9 cellular contexts compared by ENCODE assay signal in the genomic region with DNA sequence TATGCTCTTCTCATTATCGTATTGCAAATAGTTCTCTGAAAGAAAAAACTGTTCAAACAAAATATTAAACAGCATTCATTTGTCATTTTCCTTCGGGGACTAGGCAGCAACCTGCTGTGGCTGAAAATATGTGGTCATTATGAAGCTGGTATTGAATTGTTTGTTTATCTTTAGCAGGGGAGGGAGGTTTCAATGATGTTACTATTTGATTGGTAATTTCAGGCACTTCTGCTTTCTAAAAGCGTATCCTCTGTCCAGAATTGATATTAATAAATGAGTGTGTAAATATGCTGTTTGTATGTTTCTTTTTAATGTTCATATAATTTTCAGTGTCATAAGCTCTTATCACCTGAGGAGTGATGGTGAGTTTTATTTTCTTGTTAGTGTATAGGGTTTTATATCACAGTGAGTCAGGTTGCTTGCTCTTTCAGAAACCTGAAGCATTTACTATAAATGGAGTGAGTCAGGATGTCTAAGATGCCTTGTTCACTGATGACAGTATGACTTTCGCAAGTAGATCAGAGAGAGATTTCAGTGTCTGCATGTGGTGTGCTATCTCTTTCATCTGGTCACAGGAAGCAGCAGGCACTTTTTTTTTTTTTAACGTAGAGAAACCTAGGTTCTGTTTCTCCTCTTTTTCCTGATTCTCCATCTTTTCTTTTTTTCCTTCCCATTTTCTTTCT.
A peak's percentile ranks its signal among the peaks of the same experiment; 100 is the strongest.
DNase-seq lines count a peak whose midpoint lies in the region; FAIRE-seq lines count a peak whose summit lies in the region.
"Had no signal": no experiment of that assay in that cellular context is flagged by ENCODE, and none has a peak within 500 bp of the region (broad histone marks: within the 10 kb centered on the region; RNA-seq: fewer than 3 reads in every experiment).

No MANE protein-coding gene starts in this region.

- DNase-seq in COLO829 (ENCODE audit: low spot score) = peak; percentile 14
- peak; percentile 10 for DNase-seq in HTR-8/SVneo (ENCODE audit: insufficient read length, low spot score)
- peak; percentile 14 for DNase-seq in SKM-1 (lab: John Stamatoyannopoulos, UW; ENCODE audit: unreplicated experiment)
- peak; percentile 69 for DNase-seq in kidney glomerular epithelial cell (lab: John Stamatoyannopoulos, UW)
- no peak for DNase-seq in HuH-7.5 (ENCODE audit: low spot score)
- DNase-seq in inferior parietal cortex (ENCODE audit: extremely low spot score) = no peak
- DNase-seq in cerebellar nuclear complex (lab: John Stamatoyannopoulos, UW) = no peak
- DNase-seq in stimulated activated CD4-positive, alpha-beta T cell treated with anti-CD3 and anti-CD28 coated beads, Interleukin-1b, Interleukin-23, amount 100 ng/mL, for 48 hours = no peak
- DNase-seq: stimulated activated CD8-positive, alpha-beta memory T cell treated with anti-CD3 and anti-CD28 coated beads, Interleukin-4, amount 100 ng/mL, for 48 hours had no signal

- FAIRE-seq in HTR-8/SVneo (lab: Jason Lieb, UNC) = no peak

Comparison
In these comparisons a context has a peak if more than half of its experiments do, and no peak if none do; other contexts are left out.
1. DNase-seq: peak in COLO829 (single experiment), HTR-8/SVneo (single experiment), SKM-1 (single experiment) and kidney glomerular epithelial cell (single experiment); none in HuH-7.5 (single experiment), inferior parietal cortex (single experiment), cerebellar nuclear complex (0 of 2) and stimulated activated CD4-positive, alpha-beta T cell treated with anti-CD3 and anti-CD28 coated beads, Interleukin-1b, Interleukin-23, amount 100 ng/mL, for 48 hours (single experiment).